Comparison of ENCODE assay signal across 8 cellular contexts in the genomic region with DNA sequence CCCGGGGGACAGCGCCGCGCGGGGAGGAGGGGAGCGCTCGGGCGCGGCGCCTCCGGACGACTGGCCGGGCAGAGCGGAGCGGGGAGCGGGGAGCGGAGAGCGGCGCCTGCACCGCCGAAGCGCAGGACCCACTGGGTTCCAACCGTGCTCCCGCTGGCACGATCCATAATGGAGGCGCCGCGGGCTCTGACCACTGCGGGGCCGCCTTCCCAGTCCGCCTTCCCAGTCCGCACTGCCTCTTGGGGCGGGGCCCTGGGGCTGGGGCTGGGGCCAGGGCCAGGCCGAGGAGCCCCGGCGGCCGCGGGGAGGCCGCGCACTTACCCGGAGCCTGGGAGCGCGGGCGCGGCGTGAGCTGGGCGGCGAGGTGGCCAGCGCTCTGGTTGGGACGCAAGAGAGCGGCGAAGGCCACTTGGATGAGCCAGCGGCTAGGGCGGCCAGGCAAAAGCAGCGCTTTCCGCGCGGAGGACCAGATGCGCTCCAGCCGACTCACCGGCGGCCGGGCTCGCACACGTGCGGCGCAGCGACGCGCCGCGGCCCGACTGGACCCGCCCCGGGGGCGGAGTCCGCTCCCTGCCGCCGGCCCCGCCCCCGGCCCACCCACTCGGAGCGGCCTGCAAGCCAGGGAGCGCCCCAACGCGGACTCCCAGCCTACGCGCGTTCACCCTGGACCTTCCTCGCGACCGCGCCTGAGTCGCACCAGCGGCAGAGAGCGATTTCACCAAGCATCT. TPM values are rescaled to one million over a fixed set of nuclear protein-coding genes. Genes with fewer than 3 reads are reported as not detected.
A peak's percentile ranks its signal among the peaks of the same experiment; 100 is the strongest.
DNase-seq lines count a peak whose midpoint lies in the region; ATAC-seq, FAIRE-seq and TF ChIP-seq lines count a peak whose summit lies in the region.

Gene PUS7, minus strand, starts transcription at position 541 of the 728 bp plus-strand sequence. CDS start 13,759 bp downstream, outside the sequence.

- peak within 1 kb of the TSS; percentile 90 for H3K4me2 ChIP-seq in HepG2 (ENCODE audit: low read depth, low read length)

- H3K27ac Mint-ChIP-seq in activated CD4-positive, alpha-beta T cell treated with anti-CD3 and anti-CD28 coated beads, Interleukin-2, amount 10 ng/mL, durations not matched to agents 24 days and 14 days, result peak within 1 kb of the TSS; percentile 99

- DNase-seq in BE2C (peak; percentile 94), GM19238 (ENCODE audit: insufficient read length, low spot score) (peak; percentile 92), NCI-H510A treated with DMSO at 0.1 percent for 48 hours (lab: John Stamatoyannopoulos, UW) (peak; percentile 61), dedifferentiated amniotic fluid mesenchymal stem cell (ENCODE audit: extremely low spot score) (peak; percentile 63), HepG2 (ENCODE audit: low spot score) (peak; percentile 76)
- peak; percentile 92 for DNase-seq in activated CD4-positive, alpha-beta T cell treated with anti-CD3 and anti-CD28 coated beads, Interleukin-2, amount 10 ng/mL, durations not matched to agents 24 days and 14 days
- DNase-seq in stimulated activated CD4-positive, alpha-beta T cell treated with anti-CD3 and anti-CD28 coated beads, Interleukin-2, amount 100 ng/mL, for 48 hours, result peak; percentile 78 to 83

- H3K4me1 Mint-ChIP-seq in activated CD4-positive, alpha-beta T cell treated with anti-CD3 and anti-CD28 coated beads, Interleukin-2, amount 10 ng/mL, durations not matched to agents 24 days and 14 days, result peaks cover 15% of the 10 kb centered on the region

- no peaks in the 10 kb centered on the region for H3K9me3 Mint-ChIP-seq in activated CD4-positive, alpha-beta T cell treated with anti-CD3 and anti-CD28 coated beads, Interleukin-2, amount 10 ng/mL, durations not matched to agents 24 days and 14 days

- TF ChIP-seq EP300 in HepG2 (IDR thresholded peaks at IDR 0.05; ENCODE audit: low read depth in 2 of 2, low read length in 2 of 2), result no peak
- no peak for TF ChIP-seq EP300 in HepG2 (CRISPR knock-in tag; IDR thresholded peaks at IDR 0.05; ENCODE audit: borderline replicate concordance)

- H3K9ac ChIP-seq in HepG2 (ENCODE audit: insufficient read depth, low read depth, low read length), result peak within 1 kb of the TSS; percentile 79

- TF ChIP-seq RAD21 in HepG2 (CRISPR knock-in tag; IDR thresholded peaks at IDR 0.05), result peak; percentile 61; the same call in 1 of the 2 replicates

- WGBS in HepG2 (ENCODE audit: low lambda C conversion rate), result 0% methylated on average over 3 of the region's 96 CpGs

- no TSS peak for BruUV-seq in HepG2 (replicated peaks; lab: Mats Ljungman, UMichigan)

- H3K36me3 ChIP-seq in BE2C (peaks cover 34% of the 10 kb centered on the region), HepG2 (replicated peaks in 1 of 2; ENCODE audit: control insufficient read depth in 1 of 2, insufficient read depth in 2 of 2, low read length in 2 of 2) (peaks cover 0 to 17% of the 10 kb centered on the region in 2 experiments; a peak in 2 of 5 replicates)

- TF ChIP-seq POLR2A in HepG2 (IDR thresholded peaks at IDR 0.05; ENCODE audit: insufficient read depth in 1 of 2, low read depth in 2 of 2, low read length in 2 of 2), result peak; percentile 97 to 98

- in situ Hi-C loops in HepG2 (cut with HindIII; ENCODE audit: extremely low pct_ligation_motif_present, low pct_unique_long_range_greater_than_20kb), result no loop called here

- peak; percentile 83 for ATAC-seq in HG03439 (IDR thresholded peaks at IDR 0.05; ENCODE audit: unreplicated experiment)
- ATAC-seq in HepG2, result peak; percentile 94

- H2AFZ ChIP-seq in HepG2 (ENCODE audit: low read length), result peak within 1 kb of the TSS; percentile 98

- H3K4me1 ChIP-seq in BE2C, result no peaks in the 10 kb centered on the region; the same call in 1 of the 2 replicates
- peaks cover 32% of the 10 kb centered on the region for H3K4me1 ChIP-seq in HepG2 (ENCODE audit: insufficient read depth, low read length)

- intact Hi-C loops in activated CD4-positive, alpha-beta T cell treated with anti-CD3 and anti-CD28 coated beads, Interleukin-2, amount 10 ng/mL, durations not matched to agents 24 days and 14 days (cut with micrococcal nuclease), result loop anchor here (1.0 to 10.0 kb wide), 3 partner anchors 10 to 903 kb away; partner anchors contain the start of gene RINT1
- intact Hi-C loops in HepG2 (cut with micrococcal nuclease; ENCODE audit: unreplicated experiment), result no loop called here

- H3K27me3 Mint-ChIP-seq in activated CD4-positive, alpha-beta T cell treated with anti-CD3 and anti-CD28 coated beads, Interleukin-2, amount 10 ng/mL, durations not matched to agents 24 days and 14 days, result no peaks in the 10 kb centered on the region

- CTCF ChIA-PET in HepG2 (lab: Yijun Ruan, JAX; ENCODE audit: low intra/inter-chr PET ratio, low total read pairs), result no interaction called here

- H3K36me3 Mint-ChIP-seq in activated CD4-positive, alpha-beta T cell treated with anti-CD3 and anti-CD28 coated beads, Interleukin-2, amount 10 ng/mL, durations not matched to agents 24 days and 14 days (ENCODE audit: low read depth), result peaks cover 16% of the 10 kb centered on the region

- TF ChIP-seq CTCF in BE2C (IDR thresholded peaks at IDR 0.05; ENCODE audit: low read depth, low read length) (no peak), HepG2 (CRISPR knock-in tag; IDR thresholded peaks at IDR 0.05) (peak; percentile 15; the same call in 1 of the 2 replicates)

- FAIRE-seq in HepG2 (lab: Jason Lieb, UNC), result peak; percentile 26

- H3K27me3 ChIP-seq in BE2C (no peaks in the 10 kb centered on the region), HepG2 (ENCODE audit: control insufficient read depth in 1 of 2, insufficient read depth in 2 of 2, low read length in 2 of 2) (no peaks in the 10 kb centered on the region)

- peak within 1 kb of the TSS; percentile 99 for H3K4me3 Mint-ChIP-seq in activated CD4-positive, alpha-beta T cell treated with anti-CD3 and anti-CD28 coated beads, Interleukin-2, amount 10 ng/mL, durations not matched to agents 24 days and 14 days

- H3K4me3 ChIP-seq in BE2C (ENCODE audit: low read depth, low read length), result peak within 1 kb of the TSS; percentile 79
- peak within 1 kb of the TSS; percentile 81 to 95 (median 93) for H3K4me3 ChIP-seq in HepG2 (replicated peaks in 1 of 3; ENCODE audit: insufficient read depth in 1 of 3, low read depth in 2 of 3, low read length in 3 of 3)

- H3K79me2 ChIP-seq in HepG2 (ENCODE audit: insufficient read depth, low read length), result peaks cover 35% of the 10 kb centered on the region

- H3K27ac ChIP-seq in HepG2 (ENCODE audit: extremely low read length, insufficient read depth, low read length), result peak within 1 kb of the TSS; percentile 97

- POLR2A ChIA-PET in HepG2 (lab: Yijun Ruan, JAX), result interaction anchor here (1.6 to 2.3 kb wide), 2 partner anchors 10 kb away, joined by 15 to 18 read pairs; partner anchors contain the start of gene RINT1

- H3K9me3 ChIP-seq in BE2C, result no peaks in the 10 kb centered on the region
- H3K9me3 ChIP-seq in HepG2 (ENCODE audit: low read length), result no peaks in the 10 kb centered on the region

- no peaks in the 10 kb centered on the region for H4K20me1 ChIP-seq in HepG2 (ENCODE audit: insufficient read depth, low read length)

TF ChIP-seq in HepG2, 621 proteins besides CTCF, POLR2A, EP300 and RAD21 (continues in another document):
- TF ChIP-seq ARNTL (CRISPR knock-in tag; IDR thresholded peaks at IDR 0.05) (peak; percentile 63), ZNF605 (CRISPR knock-in tag; IDR thresholded peaks at IDR 0.05) (0 out of 2 replicates have a peak, but pooled peaks have one; percentile 8), ZNF883 (CRISPR knock-in tag; IDR thresholded peaks at IDR 0.05; ENCODE audit: not compliant biosample characterization) (no peak), ELF3 (CRISPR knock-in tag; IDR thresholded peaks at IDR 0.05) (peak; percentile 42; the same call in 1 of the 2 replicates), SIN3A (IDR thresholded peaks at IDR 0.05; ENCODE audit: borderline replicate concordance, low read depth, low read length) (peak; percentile 80; the same call in 1 of the 2 replicates), HOXA5 (CRISPR knock-in tag; IDR thresholded peaks at IDR 0.05) (peak; percentile 75; the same call in 1 of the 2 replicates), DNMT1 (CRISPR knock-in tag; IDR thresholded peaks at IDR 0.05) (0 out of 2 replicates have a peak, but pooled peaks have one; percentile 44), KDM1A (CRISPR knock-in tag; IDR thresholded peaks at IDR 0.05) (no peak), AHR (CRISPR knock-in tag; IDR thresholded peaks at IDR 0.05) (no peak), ZNF235 (CRISPR knock-in tag; IDR thresholded peaks at IDR 0.05; ENCODE audit: borderline replicate concordance) (peak; percentile 93), ATF7 (IDR thresholded peaks at IDR 0.05) (no peak), ATF7 (CRISPR knock-in tag; IDR thresholded peaks at IDR 0.05) (0 out of 2 replicates have a peak, but pooled peaks have one; percentile 11)

RNA-seq across cellular contexts. Expression of gene PUS7, which starts in this region (rescaled TPM):
- polyA plus RNA-seq in BE2C (2012; ENCODE audit: insufficient read depth, insufficient read length, low read depth), result 8.8 TPM
- 51.9 and 54.5 TPM in 2 replicates for total RNA-seq in activated CD4-positive, alpha-beta T cell treated with anti-CD3 and anti-CD28 coated beads, Interleukin-2, amount 10 ng/mL, durations not matched to agents 24 days and 14 days
- total RNA-seq in HepG2 (2016; rRNA removed; fragmentation: Illumina TruSeq; extraction: Trizol), result 41.2 and 47.2 TPM in 2 replicates
- 22.6 and 23.7 TPM in 2 replicates for total RNA-seq in HepG2 (2016; cell fraction: cytosol; rRNA removed; fragmentation: Illumina TruSeq; extraction: Trizol; ENCODE audit: low read depth)
- 42.7 and 45.2 TPM in 2 replicates for total RNA-seq in HepG2 (2016; cell fraction: insoluble cytoplasmic fraction; rRNA removed; fragmentation: Illumina TruSeq; extraction: Trizol)
- total RNA-seq in HepG2 (2016; cell fraction: membrane; rRNA removed; fragmentation: Illumina TruSeq; extraction: Trizol), result 18.0 and 20.3 TPM in 2 replicates
- 28.4 and 39.1 TPM in 2 replicates for total RNA-seq in HepG2 (2016; cell fraction: nucleus; rRNA removed; fragmentation: Illumina TruSeq; extraction: Trizol)
- polyA plus RNA-seq in HepG2 (2011; rRNA removed), result 14.4 and 16.6 TPM in 2 replicates
- polyA plus RNA-seq in HepG2 (2011; cell fraction: cytosol; rRNA removed), result 6.6 and 8.9 TPM in 2 replicates
- polyA plus RNA-seq in HepG2 (2011; cell fraction: nucleus; rRNA removed), result 10.5 and 23.3 TPM in 2 replicates
- polyA plus RNA-seq in HepG2 (2012), result 16.4 and 16.5 TPM in 2 replicates
- 1.8 and 1.9 TPM in 2 replicates for polyA plus RNA-seq in HepG2 (2016; cell fraction: cytosol; fragmentation: Illumina TruSeq; extraction: Trizol; ENCODE audit: low read depth)
- 34.6 and 37.3 TPM in 2 replicates for polyA plus RNA-seq in HepG2 (2016; cell fraction: insoluble cytoplasmic fraction; fragmentation: Illumina TruSeq; extraction: Trizol; ENCODE audit: low read depth)
- polyA plus RNA-seq in HepG2 (2016; cell fraction: membrane; fragmentation: Illumina TruSeq; extraction: Trizol; ENCODE audit: low read depth), result 5.0 and 5.1 TPM in 2 replicates
- polyA plus RNA-seq in HepG2 (2016; cell fraction: nucleus; fragmentation: Illumina TruSeq; extraction: Trizol; ENCODE audit: insufficient read depth, low read depth), result 42.8 and 48.3 TPM in 2 replicates
- 4.0 and 7.8 TPM in 2 replicates for polyA minus RNA-seq in HepG2 (2011; rRNA and poly(A)+ RNA removed; ENCODE audit: low replicate concordance)
- 9.5 and 11.1 TPM in 2 replicates for polyA minus RNA-seq in HepG2 (2011; cell fraction: cytosol; rRNA and poly(A)+ RNA removed)
- polyA minus RNA-seq in HepG2 (2011; cell fraction: nucleus; rRNA and poly(A)+ RNA removed), result 26.7 and 41.0 TPM in 2 replicates

Comparison
In these comparisons a context has a peak if more than half of its experiments do, and no peak if none do; other contexts are left out.
1. Peak in every context shown above with its lines: DNase-seq, ATAC-seq, H3K4me3 ChIP-seq and H3K27ac ChIP-seq.